26 cellular contexts compared by ENCODE assay signal in genomic region chr18:34357944-34358580, GRCh38.
"Had no signal": no experiment of that assay in that cellular context is flagged by ENCODE, and none has a peak within 500 bp of the region (broad histone marks: within the 10 kb centered on the region; RNA-seq: fewer than 3 reads in every experiment).

No MANE protein-coding gene starts in this region.

- H3K9me3 ChIP-seq: colonic mucosa, SK-N-SH had no signal

- DNase-seq: activated CD4-positive, alpha-beta memory T cell treated with anti-CD3 and anti-CD28 coated beads, Interleukin-2, amount 10 ng/mL, durations not matched to agents 7 days and 5 days; activated CD4-positive, alpha-beta T cell treated with anti-CD3 and anti-CD28 coated beads, Interleukin-2, amount 10 ng/mL, durations not matched to agents 7 days and 5 days; activated CD4-positive, CD25-positive, alpha-beta regulatory T cell; activated gamma-delta T cell; activated naive CD4-positive, alpha-beta T cell treated with anti-CD3 and anti-CD28 coated beads for 36 hours; activated T-cell treated with anti-CD3 and anti-CD28 coated beads for 4 hours; activated T-cell treated with anti-CD3 and anti-CD28 coated beads, Interleukin-2, amount 50 U/mL, for 48 hours; amygdala; brain microvascular endothelial cell; caudate nucleus; colonic mucosa; NCI-H1048; NCI-H146; NCI-H187 treated with DMSO at 0.1 percent for 48 hours; NCI-H2081 treated with DMSO at 0.1 percent for 48 hours; NCI-H226; NCI-H510A; NCI-H526 treated with DMSO at 0.1 percent for 48 hours; NCI-H82; PC-9; SK-N-SH; T-helper 1 cell had no signal

- H3K4me3 Mint-ChIP-seq: activated CD4-positive, alpha-beta memory T cell treated with anti-CD3 and anti-CD28 coated beads, Interleukin-2, amount 10 ng/mL, durations not matched to agents 7 days and 5 days; activated CD4-positive, alpha-beta T cell treated with anti-CD3 and anti-CD28 coated beads, Interleukin-2, amount 10 ng/mL, durations not matched to agents 7 days and 5 days; activated naive CD4-positive, alpha-beta T cell treated with anti-CD3 and anti-CD28 coated beads for 36 hours; activated naive CD8-positive, alpha-beta T cell; activated T-helper 17 cell treated with anti-CD3 and anti-CD28 coated beads, Interleukin-2, amount 50 U/mL, for 72 hours had no signal

- H3K4me3 ChIP-seq: colonic mucosa, PC-9 had no signal

- H3K4me2 ChIP-seq: PC-9, SK-N-SH had no signal

- H3K4me1 Mint-ChIP-seq: activated CD4-positive, alpha-beta memory T cell treated with anti-CD3 and anti-CD28 coated beads, Interleukin-2, amount 10 ng/mL, durations not matched to agents 7 days and 5 days; activated CD4-positive, alpha-beta T cell treated with anti-CD3 and anti-CD28 coated beads, Interleukin-2, amount 10 ng/mL, durations not matched to agents 7 days and 5 days; activated T-helper 17 cell treated with anti-CD3 and anti-CD28 coated beads, Interleukin-2, amount 50 U/mL, for 72 hours had no signal

- H3K27me3 Mint-ChIP-seq: activated CD4-positive, alpha-beta memory T cell treated with anti-CD3 and anti-CD28 coated beads, Interleukin-2, amount 10 ng/mL, durations not matched to agents 7 days and 5 days; activated CD4-positive, alpha-beta T cell treated with anti-CD3 and anti-CD28 coated beads, Interleukin-2, amount 10 ng/mL, durations not matched to agents 7 days and 5 days; activated naive CD8-positive, alpha-beta T cell; activated T-helper 17 cell treated with anti-CD3 and anti-CD28 coated beads, Interleukin-2, amount 50 U/mL, for 72 hours had no signal

- H2AFZ ChIP-seq: PC-9 had no signal

- H3K36me3 Mint-ChIP-seq: activated naive CD8-positive, alpha-beta T cell had no signal

- H3K27ac ChIP-seq: brain microvascular endothelial cell, colonic mucosa, PC-9, VCaP had no signal

- H3K27ac Mint-ChIP-seq: activated CD4-positive, alpha-beta memory T cell treated with anti-CD3 and anti-CD28 coated beads, Interleukin-2, amount 10 ng/mL, durations not matched to agents 7 days and 5 days; activated CD4-positive, alpha-beta T cell treated with anti-CD3 and anti-CD28 coated beads, Interleukin-2, amount 10 ng/mL, durations not matched to agents 7 days and 5 days; activated naive CD4-positive, alpha-beta T cell treated with anti-CD3 and anti-CD28 coated beads for 36 hours; activated naive CD8-positive, alpha-beta T cell; activated T-helper 17 cell treated with anti-CD3 and anti-CD28 coated beads, Interleukin-2, amount 50 U/mL, for 72 hours had no signal

- H3K36me3 ChIP-seq: brain microvascular endothelial cell, colonic mucosa had no signal

- H3K4me1 ChIP-seq: colonic mucosa had no signal

- ATAC-seq: activated T-helper 17 cell treated with anti-CD3 and anti-CD28 coated beads, Interleukin-2, amount 50 U/mL, for 72 hours; Right ventricle myocardium inferior had no signal

- H3K27me3 ChIP-seq: brain microvascular endothelial cell, colonic mucosa had no signal

- H3K9me2 ChIP-seq: SK-N-SH had no signal

- H3K9me3 Mint-ChIP-seq: activated CD4-positive, alpha-beta T cell treated with anti-CD3 and anti-CD28 coated beads, Interleukin-2, amount 10 ng/mL, durations not matched to agents 7 days and 5 days had no signal
